In the genomic region with DNA sequence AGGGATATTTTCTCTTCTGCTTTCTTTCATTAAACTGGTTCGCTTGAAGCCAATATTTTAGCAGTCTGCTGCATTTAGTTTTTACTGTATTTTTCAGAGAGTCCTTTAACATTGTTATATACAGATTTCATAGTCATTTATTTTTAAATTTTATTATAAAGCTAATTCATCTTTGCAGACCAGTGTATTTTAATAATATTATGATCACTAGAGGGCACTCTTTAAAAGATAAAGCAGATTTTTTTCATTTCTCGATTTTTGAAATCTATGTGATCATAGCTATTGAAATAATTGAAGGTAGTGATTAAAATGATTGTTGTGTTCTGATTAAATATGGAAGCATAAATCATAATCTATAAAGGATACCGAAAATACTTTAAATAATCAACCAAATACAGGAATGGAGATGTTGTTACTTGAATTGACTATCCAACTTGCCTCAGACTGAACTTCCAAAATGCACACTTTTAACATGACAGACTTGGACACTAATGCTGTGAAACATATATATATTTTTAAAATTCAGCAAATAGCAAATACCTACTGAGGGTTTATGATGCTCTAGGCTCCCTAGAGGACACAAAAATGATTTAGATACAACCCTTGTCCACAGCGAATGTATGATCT, we compare ENCODE assay signal across 9 cellular contexts. TPM values are rescaled to one million over a fixed set of nuclear protein-coding genes. Genes with fewer than 3 reads are reported as not detected.
A peak's percentile ranks its signal among the peaks of the same experiment; 100 is the strongest.
DNase-seq lines count a peak whose midpoint lies in the region; ATAC-seq and TF ChIP-seq lines count a peak whose summit lies in the region.
"Had no signal": no experiment of that assay in that cellular context is flagged by ENCODE, and none has a peak within 500 bp of the region (broad histone marks: within the 10 kb centered on the region; RNA-seq: fewer than 3 reads in every experiment).

No MANE protein-coding gene starts in this region.

- dilution Hi-C loops in mammary epithelial cell (cut with HindIII; ENCODE audit: low sequenced_read_pairs) = no loop called here

- no peaks in the 10 kb centered on the region for H3K27me3 Mint-ChIP-seq in progenitor cell of endocrine pancreas
- H3K27me3 Mint-ChIP-seq in stimulated activated naive B cell treated with anti-CD40 and anti-IgM and Interleukin-4, amounts not matched to agents 10 μg/mL and 1 μg/mL and 100 μg/mL, for 72 hours = peaks cover 0 to 8% of the 10 kb centered on the region in 2 donors

- DNase-seq in DMS153 treated with DMSO at 0.1 percent for 48 hours (lab: John Stamatoyannopoulos, UW; ENCODE audit: unreplicated experiment) (peak; percentile 9), DMS153 (lab: John Stamatoyannopoulos, UW) (no peak), MV-4-11 (lab: John Stamatoyannopoulos, UW) (peak; percentile 4), mammary epithelial cell (no peak), progenitor cell of endocrine pancreas (ENCODE audit: low spot score, unreplicated experiment) (no peak)
- no peak for DNase-seq in stimulated activated naive B cell treated with anti-CD40 and anti-IgM and Interleukin-4, amounts not matched to agents 10 μg/mL and 1 μg/mL and 100 μg/mL, for 72 hours
- DNase-seq: effector CD8-positive, alpha-beta T cell had no signal

- no peaks in the 10 kb centered on the region for H3K9me3 ChIP-seq in mammary epithelial cell (replicated peaks; ENCODE audit: insufficient read depth, low read length)

- no peak overlapping the region for H3K27ac Mint-ChIP-seq in progenitor cell of endocrine pancreas
- no peak overlapping the region for H3K27ac Mint-ChIP-seq in stimulated activated naive B cell treated with anti-CD40 and anti-IgM and Interleukin-4, amounts not matched to agents 10 μg/mL and 1 μg/mL and 100 μg/mL, for 72 hours

- 49% methylated on average over 4 of the region's 4 CpGs for WGBS in mammary epithelial cell (ENCODE audit: low coverage, missing lambda C conversion rate)

- H3K4me1 Mint-ChIP-seq in progenitor cell of endocrine pancreas (ENCODE audit: low read depth) = no peaks in the 10 kb centered on the region
- H3K4me1 Mint-ChIP-seq in stimulated activated naive B cell treated with anti-CD40 and anti-IgM and Interleukin-4, amounts not matched to agents 10 μg/mL and 1 μg/mL and 100 μg/mL, for 72 hours = peaks cover 9 to 16% of the 10 kb centered on the region in 2 donors

- no peak overlapping the region for H3K4me3 ChIP-seq in mammary epithelial cell (replicated peaks in 1 of 3; ENCODE audit: insufficient read depth in 1 of 3, low read depth in 2 of 3, low read length in 3 of 3)

- H3K79me2 ChIP-seq in mammary epithelial cell (ENCODE audit: insufficient read depth, low read length) = peaks cover 51% of the 10 kb centered on the region

- no peak overlapping the region for H3K4me2 ChIP-seq in mammary epithelial cell (ENCODE audit: insufficient read depth, low read depth, low read length)

- BruUV-seq in mammary epithelial cell (replicated peaks; lab: Mats Ljungman, UMichigan) = no TSS peak

- intact Hi-C loops in mammary epithelial cell (cut with micrococcal nuclease) = loop anchor here (1.0 to 5.0 kb wide), 2 partner anchors 56 to 131 kb away; no protein-coding TSS in a partner anchor

- peaks cover 5% of the 10 kb centered on the region for H3K9me3 Mint-ChIP-seq in progenitor cell of endocrine pancreas (ENCODE audit: low read depth)
- peaks cover 7% of the 10 kb centered on the region in 2 donors for H3K9me3 Mint-ChIP-seq in stimulated activated naive B cell treated with anti-CD40 and anti-IgM and Interleukin-4, amounts not matched to agents 10 μg/mL and 1 μg/mL and 100 μg/mL, for 72 hours

- H3K4me3 Mint-ChIP-seq in progenitor cell of endocrine pancreas (ENCODE audit: low read depth) = no peak overlapping the region
- H3K4me3 Mint-ChIP-seq in stimulated activated naive B cell treated with anti-CD40 and anti-IgM and Interleukin-4, amounts not matched to agents 10 μg/mL and 1 μg/mL and 100 μg/mL, for 72 hours = no peak overlapping the region

- no peaks in the 10 kb centered on the region for H4K20me1 ChIP-seq in mammary epithelial cell (ENCODE audit: insufficient read depth, low read length)

- H2AFZ ChIP-seq in mammary epithelial cell (ENCODE audit: low read depth, low read length) = no peak overlapping the region

- peaks cover 13% of the 10 kb centered on the region for H3K36me3 Mint-ChIP-seq in progenitor cell of endocrine pancreas (ENCODE audit: insufficient read depth)
- H3K36me3 Mint-ChIP-seq in stimulated activated naive B cell treated with anti-CD40 and anti-IgM and Interleukin-4, amounts not matched to agents 10 μg/mL and 1 μg/mL and 100 μg/mL, for 72 hours = peaks cover 0 to 15% of the 10 kb centered on the region in 2 donors

- in situ Hi-C loops in mammary epithelial cell (cut with MboI; ENCODE audit: low sequenced_read_pairs in 2 of 2) = loop anchor here (5.0 to 10.0 kb wide), 2 partner anchors 126 to 129 kb away; no protein-coding TSS in a partner anchor

- no peaks in the 10 kb centered on the region for H3K27me3 ChIP-seq in mammary epithelial cell (ENCODE audit: insufficient read depth, low read length)

- H3K36me3 ChIP-seq in mammary epithelial cell (ENCODE audit: insufficient read depth, low read length) = no peaks in the 10 kb centered on the region

- no peak overlapping the region for H3K27ac ChIP-seq in mammary epithelial cell (ENCODE audit: insufficient read depth, low read depth, low read length)

- ATAC-seq in GM21447 (IDR thresholded peaks at IDR 0.05; ENCODE audit: unreplicated experiment) (no peak), GM18511 (IDR thresholded peaks at IDR 0.05; ENCODE audit: unreplicated experiment) (no peak)
- ATAC-seq in stimulated activated naive B cell treated with anti-CD40 and anti-IgM and Interleukin-4, amounts not matched to agents 10 μg/mL and 1 μg/mL and 100 μg/mL, for 72 hours (replicated peaks) = no peak

- peaks cover 9% of the 10 kb centered on the region for H3K4me1 ChIP-seq in mammary epithelial cell (ENCODE audit: insufficient read depth, low read length)

- H3K9ac ChIP-seq in mammary epithelial cell (ENCODE audit: insufficient read depth, low read length) = no peak overlapping the region

- CTCF ChIA-PET in mammary epithelial cell (lab: Charles Lee; ENCODE audit: low non-redundant PET) = interaction anchor here (0.6 to 1.0 kb wide), 6 partner anchors 25 to 139 kb away, joined by 3 to 7 read pairs (median 4); no protein-coding TSS in a partner anchor

- TF ChIP-seq CTCF in mammary epithelial cell (conservative IDR thresholded peaks at IDR 0.05 in 1 of 2, IDR thresholded peaks at IDR 0.05 in 1 of 2; ENCODE audit: extremely low read depth in 1 of 2, insufficient read depth in 1 of 2, low read depth in 1 of 2, low read length in 2 of 2) (peak; percentile 19 to 31), progenitor cell of endocrine pancreas (IDR thresholded peaks at IDR 0.05; ENCODE audit: unreplicated experiment) (peak; percentile 47)

RNA-seq across cellular contexts. Expression of gene ST7, which starts 35.2 kb away (rescaled TPM):
- 10 to 100 TPM; 17.4 to 19.7 TPM for total RNA-seq in mammary epithelial cell
- 15.7 TPM for polyA plus RNA-seq in mammary epithelial cell
- polyA minus RNA-seq in mammary epithelial cell = 36.2 TPM
- total RNA-seq in progenitor cell of endocrine pancreas = 21.9 and 24.8 TPM in 2 replicates

Comparison
In these comparisons a context has a peak if more than half of its experiments do, and no peak if none do; other contexts are left out.
1. DNase-seq: peak in DMS153 treated with DMSO at 0.1 percent for 48 hours (single experiment) and MV-4-11 (single experiment); none in DMS153 (single experiment), mammary epithelial cell (single experiment), progenitor cell of endocrine pancreas (single experiment) and stimulated activated naive B cell treated with anti-CD40 and anti-IgM and Interleukin-4, amounts not matched to agents 10 μg/mL and 1 μg/mL and 100 μg/mL, for 72 hours (single experiment).